14 cellular contexts compared by ENCODE assay signal in the genomic region with DNA sequence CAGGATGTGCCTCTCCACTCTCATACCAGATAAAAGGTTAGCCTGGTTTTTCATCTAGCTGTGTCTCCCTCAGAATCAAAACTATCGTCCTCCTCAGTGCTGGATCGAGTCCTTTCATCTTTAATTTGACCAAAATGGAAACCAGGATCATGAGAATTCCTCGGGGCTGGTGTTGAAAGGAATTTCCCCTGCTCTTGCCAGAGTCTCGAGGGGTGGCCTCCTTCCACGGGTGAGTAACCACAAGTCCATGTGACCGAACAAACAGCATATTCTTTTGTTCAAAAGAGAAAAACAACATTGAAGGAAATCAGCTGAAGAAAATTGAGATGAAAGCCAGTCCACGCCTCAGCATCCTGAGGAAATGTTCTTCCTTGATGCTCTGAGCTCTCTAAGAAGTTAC.
DNase-seq lines count a peak whose midpoint lies in the region; ATAC-seq and TF ChIP-seq lines count a peak whose summit lies in the region.
"Had no signal": no experiment of that assay in that cellular context is flagged by ENCODE, and none has a peak within 500 bp of the region (broad histone marks: within the 10 kb centered on the region; RNA-seq: fewer than 3 reads in every experiment).

No MANE protein-coding gene starts in this region.

- H3K9me3 Mint-ChIP-seq in activated naive CD4-positive, alpha-beta T cell treated with anti-CD3 and anti-CD28 coated beads for 36 hours = no peaks in the 10 kb centered on the region

- no peak overlapping the region for H3K27ac Mint-ChIP-seq in activated naive CD4-positive, alpha-beta T cell treated with anti-CD3 and anti-CD28 coated beads for 36 hours

- H3K27me3 Mint-ChIP-seq in activated naive CD4-positive, alpha-beta T cell treated with anti-CD3 and anti-CD28 coated beads for 36 hours (ENCODE audit: low read depth) = peaks cover 7% of the 10 kb centered on the region

- H3K4me2 ChIP-seq in osteoblast (ENCODE audit: insufficient read depth, low read length) = peak overlapping the region; percentile 29

- DNase-seq in AG20443 (ENCODE audit: low spot score) (peak; percentile 84), globus pallidus (ENCODE audit: low spot score) (peak; percentile 36), osteoblast (ENCODE audit: insufficient read length, low spot score, missing footprints) (peak; percentile 83), upper lobe of right lung (no peak)
- no peak for DNase-seq in stimulated activated CD4-positive, alpha-beta T cell treated with anti-CD3 and anti-CD28 coated beads, Interleukin-12 subunit alpha, Interleukin-12 subunit beta, amount 100 ng/mL, for 4 hours
- DNase-seq in activated naive CD4-positive, alpha-beta T cell treated with anti-CD3 and anti-CD28 coated beads for 36 hours = no peak
- DNase-seq: AML-193, Karpas-422, NCI-H510A treated with DMSO at 0.1 percent for 48 hours, right lobe of liver had no signal

- CTCF ChIA-PET in activated naive CD4-positive, alpha-beta T cell treated with anti-CD3 and anti-CD28 coated beads for 36 hours (lab: Charles Lee) = no interaction called here

- H3K4me1 Mint-ChIP-seq in activated naive CD4-positive, alpha-beta T cell treated with anti-CD3 and anti-CD28 coated beads for 36 hours (ENCODE audit: low read depth) = peaks cover 10% of the 10 kb centered on the region

- intact Hi-C loops in activated naive CD4-positive, alpha-beta T cell treated with anti-CD3 and anti-CD28 coated beads for 36 hours (cut with micrococcal nuclease) = no loop called here
- intact Hi-C loops in upper lobe of right lung (cut with DNase I) = no loop called here

- H3K36me3 ChIP-seq in osteoblast (ENCODE audit: insufficient read depth, low read length) = no peaks in the 10 kb centered on the region
- H3K36me3 ChIP-seq in upper lobe of right lung = no peaks in the 10 kb centered on the region
- H3K36me3 ChIP-seq: right lobe of liver had no signal

- no peak overlapping the region for H3K4me3 Mint-ChIP-seq in activated naive CD4-positive, alpha-beta T cell treated with anti-CD3 and anti-CD28 coated beads for 36 hours

- no peaks in the 10 kb centered on the region for H4K20me1 ChIP-seq in osteoblast (ENCODE audit: insufficient read depth, low read length)

- ATAC-seq in SK-N-SH treated with all-trans-retinoic acid at 6 μM for 48 hours (peak; percentile 32; the same call in 2 of the 3 replicates), GM21390 (IDR thresholded peaks at IDR 0.05; ENCODE audit: unreplicated experiment) (no peak), upper lobe of right lung (no peak)
- ATAC-seq: GM12878, right lobe of liver had no signal

- H3K27me3 ChIP-seq in osteoblast (ENCODE audit: insufficient read depth, low read length) (peaks cover 11% of the 10 kb centered on the region), upper lobe of right lung (no peaks in the 10 kb centered on the region)
- H3K27me3 ChIP-seq: right lobe of liver had no signal

- TF ChIP-seq CTCF in osteoblast (IDR thresholded peaks at IDR 0.05; ENCODE audit: extremely low read depth, low read depth, low read length) (no peak), upper lobe of right lung (IDR thresholded peaks at IDR 0.05) (no peak)

- no peaks in the 10 kb centered on the region for H3K9me3 ChIP-seq in osteoblast (ENCODE audit: low read depth, low read length)
- H3K9me3 ChIP-seq in upper lobe of right lung = no peaks in the 10 kb centered on the region
- H3K9me3 ChIP-seq: right lobe of liver had no signal

- H3K4me1 ChIP-seq in osteoblast (ENCODE audit: insufficient read depth, low read length) (peaks cover 39% of the 10 kb centered on the region), upper lobe of right lung (no peaks in the 10 kb centered on the region)
- H3K4me1 ChIP-seq: right lobe of liver had no signal

- H3K79me2 ChIP-seq in osteoblast (ENCODE audit: insufficient read depth, low read length) = no peaks in the 10 kb centered on the region

- H3K27ac ChIP-seq in osteoblast (ENCODE audit: low read depth, low read length) (no peak overlapping the region), upper lobe of right lung (no peak overlapping the region)
- H3K27ac ChIP-seq: right lobe of liver, SK-N-MC had no signal

- H3K4me3 ChIP-seq in osteoblast (ENCODE audit: insufficient read depth, low read length) (peak overlapping the region; percentile 23), upper lobe of right lung (no peak overlapping the region)
- H3K4me3 ChIP-seq: GM12878, right lobe of liver, SK-N-MC had no signal

- H2AFZ ChIP-seq in osteoblast (ENCODE audit: low read length) = no peak overlapping the region

- no peaks in the 10 kb centered on the region for H3K36me3 Mint-ChIP-seq in activated naive CD4-positive, alpha-beta T cell treated with anti-CD3 and anti-CD28 coated beads for 36 hours (ENCODE audit: low read depth)

TF ChIP-seq in SK-N-SH treated with all-trans-retinoic acid at 6 μM for 48 hours, 23 proteins besides CTCF, POLR2A, EP300 and RAD21 (continues in another document):
- TF ChIP-seq BACH2 (CRISPR knock-in tag; IDR thresholded peaks at IDR 0.05; ENCODE audit: borderline replicate concordance) = no peak
- TF ChIP-seq CREB5 (CRISPR knock-in tag; IDR thresholded peaks at IDR 0.05; ENCODE audit: low read depth) = no peak
- TF ChIP-seq ZFP3 (CRISPR knock-in tag; IDR thresholded peaks at IDR 0.05) = no peak
- TF ChIP-seq CSDC2 (CRISPR knock-in tag; IDR thresholded peaks at IDR 0.05) = no peak
- TF ChIP-seq ZNF8 (CRISPR knock-in tag; IDR thresholded peaks at IDR 0.05) = no peak
- no peak for TF ChIP-seq ISL1 (CRISPR knock-in tag; IDR thresholded peaks at IDR 0.05)
- no peak for TF ChIP-seq PPARA (CRISPR knock-in tag; IDR thresholded peaks at IDR 0.05; ENCODE audit: borderline replicate concordance)
- no peak for TF ChIP-seq SNAI2 (CRISPR knock-in tag; IDR thresholded peaks at IDR 0.05)
- TF ChIP-seq OSR1 (CRISPR knock-in tag; IDR thresholded peaks at IDR 0.05) = no peak
- TF ChIP-seq ESRRG (CRISPR knock-in tag; IDR thresholded peaks at IDR 0.05) = no peak
- no peak for TF ChIP-seq ZNF565 (CRISPR knock-in tag; conservative IDR thresholded peaks at IDR 0.05; ENCODE audit: low read depth)
- TF ChIP-seq GLIS3 (CRISPR knock-in tag; IDR thresholded peaks at IDR 0.05) = no peak
- no peak for TF ChIP-seq ZNF70 (CRISPR knock-in tag; IDR thresholded peaks at IDR 0.05)
- no peak for TF ChIP-seq TSHZ2 (CRISPR knock-in tag; IDR thresholded peaks at IDR 0.05)
- TF ChIP-seq RARB (CRISPR knock-in tag; IDR thresholded peaks at IDR 0.05) = no peak
- no peak for TF ChIP-seq ZC3H10 (CRISPR knock-in tag; IDR thresholded peaks at IDR 0.05)
- TF ChIP-seq ARNTL (CRISPR knock-in tag; IDR thresholded peaks at IDR 0.05; ENCODE audit: borderline replicate concordance, low read depth) = no peak
- TF ChIP-seq, protein P1, sequence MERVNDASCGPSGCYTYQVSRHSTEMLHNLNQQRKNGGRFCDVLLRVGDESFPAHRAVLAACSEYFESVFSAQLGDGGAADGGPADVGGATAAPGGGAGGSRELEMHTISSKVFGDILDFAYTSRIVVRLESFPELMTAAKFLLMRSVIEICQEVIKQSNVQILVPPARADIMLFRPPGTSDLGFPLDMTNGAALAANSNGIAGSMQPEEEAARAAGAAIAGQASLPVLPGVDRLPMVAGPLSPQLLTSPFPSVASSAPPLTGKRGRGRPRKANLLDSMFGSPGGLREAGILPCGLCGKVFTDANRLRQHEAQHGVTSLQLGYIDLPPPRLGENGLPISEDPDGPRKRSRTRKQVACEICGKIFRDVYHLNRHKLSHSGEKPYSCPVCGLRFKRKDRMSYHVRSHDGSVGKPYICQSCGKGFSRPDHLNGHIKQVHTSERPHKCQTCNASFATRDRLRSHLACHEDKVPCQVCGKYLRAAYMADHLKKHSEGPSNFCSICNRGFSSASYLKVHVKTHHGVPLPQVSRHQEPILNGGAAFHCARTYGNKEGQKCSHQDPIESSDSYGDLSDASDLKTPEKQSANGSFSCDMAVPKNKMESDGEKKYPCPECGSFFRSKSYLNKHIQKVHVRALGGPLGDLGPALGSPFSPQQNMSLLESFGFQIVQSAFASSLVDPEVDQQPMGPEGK (CRISPR knock-in tag; IDR thresholded peaks at IDR 0.05; ENCODE audit: borderline replicate concordance) = no peak

Comparison
In these comparisons a context has a peak if more than half of its experiments do, and no peak if none do; other contexts are left out.
1. DNase-seq: peak in AG20443 (single experiment), globus pallidus (single experiment) and osteoblast (single experiment); none in stimulated activated CD4-positive, alpha-beta T cell treated with anti-CD3 and anti-CD28 coated beads, Interleukin-12 subunit alpha, Interleukin-12 subunit beta, amount 100 ng/mL, for 4 hours (single experiment), activated naive CD4-positive, alpha-beta T cell treated with anti-CD3 and anti-CD28 coated beads for 36 hours (single experiment) and upper lobe of right lung (single experiment).